8 cellular contexts compared by ENCODE assay signal in genomic region chr12:68807576-68808387, GRCh38. TPM values are rescaled to one million over a fixed set of nuclear protein-coding genes. Genes with fewer than 3 reads are reported as not detected.
A peak's percentile ranks its signal among the peaks of the same experiment; 100 is the strongest.
DNase-seq lines count a peak whose midpoint lies in the region; TF ChIP-seq lines count a peak whose summit lies in the region.

Gene MDM2 (plus strand): TSS chr12:68808177. CDS start chr12:68808478, 301 bp downstream.

- H2AFZ ChIP-seq in neural cell (ENCODE audit: low read depth, low read length): peak within 1 kb of the TSS; percentile 99

- H3K4me3 ChIP-seq in MG63: peak within 1 kb of the TSS; percentile 99
- peak within 1 kb of the TSS; percentile 96 for H3K4me3 ChIP-seq in fibroblast of the aortic adventitia (ENCODE audit: low read depth, low read length)
- peak within 1 kb of the TSS; percentile 97 for H3K4me3 ChIP-seq in neural cell (ENCODE audit: low read length)
- H3K4me3 ChIP-seq in stomach: peak within 1 kb of the TSS; percentile 62 to 99 (median 86)

- H3F3A ChIP-seq in neural cell (ENCODE audit: insufficient read depth, low read length, poor library complexity, severe bottlenecking): no peaks in the 10 kb centered on the region

- peak; percentile 98 for DNase-seq in GM03348 (ENCODE audit: low spot score)
- peak; percentile 84 for DNase-seq in HCEC 1CT
- peak; percentile 93 for DNase-seq in MG63
- peak; percentile 89 to 93 for DNase-seq in SHP77 (lab: John Stamatoyannopoulos, UW)
- peak; percentile 97 for DNase-seq in activated effector memory CD4-positive, alpha-beta T cell treated with Interleukin-2 at 50 U/mL for 16 hours
- peak; percentile 87 for DNase-seq in fibroblast of the aortic adventitia (ENCODE audit: low read depth)
- DNase-seq in stomach: peak; percentile 97

- H3K27me3 ChIP-seq in MG63 (no peaks in the 10 kb centered on the region), neural cell (ENCODE audit: insufficient read depth, low read depth, low read length) (no peaks in the 10 kb centered on the region), stomach (no peaks in the 10 kb centered on the region)

- no peaks in the 10 kb centered on the region for H3K9me2 ChIP-seq in neural cell (ENCODE audit: insufficient read depth, low read length)

- intact Hi-C loops in stomach (cut with DNase I; ENCODE audit: low total_unique reads): loop anchor here (10.0 kb wide), 1 partner anchor 63 kb away; the partner anchor contains the start of gene SLC35E3

- peaks cover 21 to 65% (median 48%) of the 10 kb centered on the region in 4 donors for H3K4me1 ChIP-seq in stomach

- TF ChIP-seq CTCF in fibroblast of the aortic adventitia (IDR thresholded peaks at IDR 0.05; ENCODE audit: insufficient read depth, low read length) (peak; percentile 64), neural cell (IDR thresholded peaks at IDR 0.05; ENCODE audit: poor library complexity, severe bottlenecking) (peak; percentile 81), stomach (IDR thresholded peaks at IDR 0.05) (peak in 5 of 7 experiments; percentile 64 to 91 (median 83))

- no peaks in the 10 kb centered on the region for H4K20me1 ChIP-seq in neural cell (ENCODE audit: insufficient read depth)

- H3K9me3 ChIP-seq in MG63: no peaks in the 10 kb centered on the region; the same call in 1 of the 2 replicates
- no peaks in the 10 kb centered on the region for H3K9me3 ChIP-seq in neural cell (ENCODE audit: low read length)
- no peaks in the 10 kb centered on the region for H3K9me3 ChIP-seq in stomach

- H3K79me2 ChIP-seq in neural cell (replicated peaks; ENCODE audit: insufficient read depth, low read length): peaks cover 34% of the 10 kb centered on the region

- H3K4me2 ChIP-seq in neural cell (ENCODE audit: low read length): peak within 1 kb of the TSS; percentile 72

- TF ChIP-seq EP300 in neural cell (conservative IDR thresholded peaks at IDR 0.05; ENCODE audit: poor library complexity, severe bottlenecking) (peak; percentile 40), stomach (IDR thresholded peaks at IDR 0.05) (no peak)

- H3K27ac ChIP-seq in neural cell (ENCODE audit: low read length) (peak within 1 kb of the TSS; percentile 95), stomach (peak within 1 kb of the TSS; percentile 98 to 100 (median 99))

- TF ChIP-seq RAD21 in neural cell (conservative IDR thresholded peaks at IDR 0.05): peak; percentile 28

- peak within 1 kb of the TSS; percentile 99 for H3K9ac ChIP-seq in neural cell (ENCODE audit: low read length)

- WGBS in stomach, 5 donors: 0% methylated on average over 45 to 72 of the region's 72 CpGs

- H3K36me3 ChIP-seq in MG63: peaks cover 36% of the 10 kb centered on the region
- peaks cover 4% of the 10 kb centered on the region for H3K36me3 ChIP-seq in neural cell (ENCODE audit: insufficient read depth, low read length)
- peaks cover 10 to 27% (median 26%) of the 10 kb centered on the region in 4 donors for H3K36me3 ChIP-seq in stomach

- TF ChIP-seq POLR2A in stomach (IDR thresholded peaks at IDR 0.05): peak in 1 of 4 donors; percentile 84

TF ChIP-seq in neural cell, 6 proteins besides CTCF, POLR2A, EP300 and RAD21:
- TF ChIP-seq TAF1 (IDR thresholded peaks at IDR 0.05; ENCODE audit: low read depth) (peak; percentile 97), POLR2AphosphoS5 (IDR thresholded peaks at IDR 0.05) (peak; percentile 96), REST (IDR thresholded peaks at IDR 0.05; ENCODE audit: borderline replicate concordance) (peak; percentile 81), SMC3 (conservative IDR thresholded peaks at IDR 0.05; ENCODE audit: poor library complexity) (peak; percentile 47), EZH2 (IDR thresholded peaks at IDR 0.05; ENCODE audit: borderline replicate concordance, insufficient read depth, low read length, poor library complexity, severe bottlenecking) (no peak), MXI1 (conservative IDR thresholded peaks at IDR 0.05; ENCODE audit: poor library complexity, severe bottlenecking) (peak; percentile 66)

RNA-seq across cellular contexts. Expression of gene MDM2, which starts in this region (rescaled TPM):
- total RNA-seq in MG63 (2014; rRNA removed; shearing (Covaris generic); ENCODE audit: low replicate concordance): 17.4 and 38.3 TPM in 2 replicates
- 241 and 733 TPM in 2 replicates for total RNA-seq in fibroblast of the aortic adventitia (ENCODE audit: low replicate concordance)
- polyA plus RNA-seq in neural cell: 26.8 and 37.5 TPM in 2 replicates
- 85.9 and 108 TPM in 2 replicates for polyA minus RNA-seq in neural cell
- total RNA-seq in stomach: 100 to 1,000 TPM in 3 of 5 donors, 10 to 100 TPM in 2; 42.4 to 151 (median 132) TPM
- polyA plus RNA-seq in stomach: 10 to 100 TPM; 16.8 to 74.4 (median 23.8) TPM

Comparison
In these comparisons a context has a peak if more than half of its experiments do, and no peak if none do; other contexts are left out.
1. Peak in every context shown above with its lines: DNase-seq, H3K4me3 ChIP-seq and H3K27ac ChIP-seq.